Comparison of ENCODE assay signal across 19 cellular contexts in genomic region chr6:22057962-22058361, GRCh38.
A peak's percentile ranks its signal among the peaks of the same experiment; 100 is the strongest.
DNase-seq lines count a peak whose midpoint lies in the region; ATAC-seq and TF ChIP-seq lines count a peak whose summit lies in the region.
"Had no signal": no experiment of that assay in that cellular context is flagged by ENCODE, and none has a peak within 500 bp of the region (broad histone marks: within the 10 kb centered on the region; RNA-seq: fewer than 3 reads in every experiment).

No MANE protein-coding gene starts in this region.

- H3K4me3 ChIP-seq in SK-N-SH (ENCODE audit: low read depth in 2 of 2, low read length in 1 of 2) (no peak overlapping the region), epithelial cell of esophagus (ENCODE audit: low read length) (no peak overlapping the region), smooth muscle cell (no peak overlapping the region), heart right ventricle (no peak overlapping the region)
- H3K4me3 ChIP-seq: PC-9, SJSA1 had no signal

- DNase-seq in SK-N-SH (no peak), epithelial cell of esophagus (ENCODE audit: low read depth) (peak; percentile 9), smooth muscle cell (lab: John Stamatoyannopoulos, UW; ENCODE audit: unreplicated experiment) (no peak), NCI-H187 (lab: John Stamatoyannopoulos, UW) (no peak), heart right ventricle (no peak)
- no peak for DNase-seq in activated effector memory CD4-positive, alpha-beta T cell treated with Interleukin-2 at 50 U/mL for 16 hours
- DNase-seq: CD8-positive, alpha-beta T cell; HCEC 1CT; KG1; NCI-H1417; NCI-H187 treated with DMSO at 0.1 percent for 48 hours; NCI-H226; NCI-H524 treated with DMSO at 0.1 percent for 48 hours; PC-9; SW 1271 had no signal

- H3K27ac ChIP-seq in SK-N-SH (ENCODE audit: low read depth in 2 of 2, low read length in 1 of 2) = no peak overlapping the region
- H3K27ac ChIP-seq in smooth muscle cell (ENCODE audit: low read depth) = peak overlapping the region; percentile 33
- H3K27ac ChIP-seq in heart right ventricle = no peak overlapping the region
- H3K27ac ChIP-seq: 22Rv1, PC-9 had no signal

- no peak overlapping the region for H2AFZ ChIP-seq in SK-N-SH (ENCODE audit: low read depth)
- H2AFZ ChIP-seq in smooth muscle cell (ENCODE audit: low read depth) = no peak overlapping the region
- H2AFZ ChIP-seq: PC-9 had no signal

- no peak for TF ChIP-seq EP300 in SK-N-SH (IDR thresholded peaks at IDR 0.05; ENCODE audit: borderline replicate concordance in 1 of 2, low read depth in 1 of 2, low read length in 1 of 2)
- TF ChIP-seq EP300 in Ishikawa (IDR thresholded peaks at IDR 0.05; ENCODE audit: borderline replicate concordance) = no peak

- peaks cover 0 to 4% of the 10 kb centered on the region in 2 experiments for H3K36me3 ChIP-seq in SK-N-SH (replicated peaks in 1 of 2; ENCODE audit: control insufficient read depth in 1 of 2, insufficient read depth in 2 of 2, low read length in 1 of 2)
- no peaks in the 10 kb centered on the region for H3K36me3 ChIP-seq in smooth muscle cell (ENCODE audit: low read depth)
- H3K36me3 ChIP-seq in heart right ventricle = no peaks in the 10 kb centered on the region
- H3K36me3 ChIP-seq: SJSA1 had no signal

- H3K9me3 ChIP-seq in SK-N-SH = no peaks in the 10 kb centered on the region
- H3K9me3 ChIP-seq in smooth muscle cell (replicated peaks; ENCODE audit: low read depth) = no peaks in the 10 kb centered on the region
- no peaks in the 10 kb centered on the region for H3K9me3 ChIP-seq in heart right ventricle
- H3K9me3 ChIP-seq: SJSA1 had no signal

- no peaks in the 10 kb centered on the region for H3K9me2 ChIP-seq in SK-N-SH

- H3K4me1 ChIP-seq in SK-N-SH (ENCODE audit: control insufficient read depth in 1 of 2, insufficient read depth in 2 of 2, low read depth in 1 of 2, low read length in 1 of 2) (no peaks in the 10 kb centered on the region), smooth muscle cell (ENCODE audit: low read depth) (no peaks in the 10 kb centered on the region), heart right ventricle (peaks cover 0 to 17% (median 5%) of the 10 kb centered on the region in 9 donors)

- H3F3A ChIP-seq in SK-N-SH (replicated peaks; ENCODE audit: insufficient read depth) (no peaks in the 10 kb centered on the region), smooth muscle cell (ENCODE audit: low read depth) (no peaks in the 10 kb centered on the region)

- H3K79me2 ChIP-seq in SK-N-SH (ENCODE audit: insufficient read depth) (no peaks in the 10 kb centered on the region), smooth muscle cell (ENCODE audit: low read depth) (no peaks in the 10 kb centered on the region)

- no peak for TF ChIP-seq CTCF in SK-N-SH (IDR thresholded peaks at IDR 0.05)
- no peak for TF ChIP-seq CTCF in epithelial cell of esophagus (IDR thresholded peaks at IDR 0.05; ENCODE audit: insufficient read depth, low read depth, low read length, missing control alignments)
- no peak for TF ChIP-seq CTCF in smooth muscle cell (IDR thresholded peaks at IDR 0.05; ENCODE audit: borderline replicate concordance, insufficient read depth, poor library complexity, severe bottlenecking)
- TF ChIP-seq CTCF in heart right ventricle (IDR thresholded peaks at IDR 0.05) = no peak

- POLR2A ChIA-PET in SK-N-SH (lab: Yijun Ruan, JAX) = no interaction called here

- CTCF ChIA-PET in SK-N-SH (lab: Yijun Ruan, JAX) = no interaction called here

- no peaks in the 10 kb centered on the region for H3K27me3 ChIP-seq in SK-N-SH (ENCODE audit: insufficient read depth)
- no peaks in the 10 kb centered on the region for H3K27me3 ChIP-seq in smooth muscle cell (ENCODE audit: low read depth)
- no peaks in the 10 kb centered on the region for H3K27me3 ChIP-seq in heart right ventricle
- H3K27me3 ChIP-seq: SJSA1 had no signal

- ATAC-seq in SK-N-SH treated with all-trans-retinoic acid at 6 μM for 48 hours (no peak), heart right ventricle (no peak)
- ATAC-seq: CD8-positive, alpha-beta T cell had no signal

- intact Hi-C loops in heart right ventricle (cut with DNase I) = no loop called here

- no peaks in the 10 kb centered on the region for H4K20me1 ChIP-seq in SK-N-SH (ENCODE audit: insufficient read depth)
- no peaks in the 10 kb centered on the region for H4K20me1 ChIP-seq in smooth muscle cell (ENCODE audit: low read depth)

- no peak for TF ChIP-seq RAD21 in SK-N-SH (IDR thresholded peaks at IDR 0.05; ENCODE audit: low read length)
- TF ChIP-seq RAD21 in Ishikawa (IDR thresholded peaks at IDR 0.05; ENCODE audit: low read depth) = no peak

- H3K9ac ChIP-seq in SK-N-SH (no peak overlapping the region), smooth muscle cell (ENCODE audit: low read depth) (no peak overlapping the region)

- WGBS in SK-N-SH (ENCODE audit: low lambda C conversion rate) = 98% methylated on average over 2 of the region's 2 CpGs
- 95% methylated on average over 2 of the region's 2 CpGs for WGBS in smooth muscle cell (ENCODE audit: low lambda C conversion rate)
- 88 to 92% methylated on average over 2 of the region's 2 CpGs for WGBS in heart right ventricle, 2 donors

- H3K4me2 ChIP-seq in SK-N-SH (no peak overlapping the region), smooth muscle cell (no peak overlapping the region)
- H3K4me2 ChIP-seq: PC-9 had no signal

TF ChIP-seq in SK-N-SH, 30 proteins besides CTCF, POLR2A, EP300 and RAD21 (continues in another document):
- TF ChIP-seq PBX3 (IDR thresholded peaks at IDR 0.05) (no peak), TAF1 (IDR thresholded peaks at IDR 0.05; ENCODE audit: borderline replicate concordance, low read depth, low read length) (no peak), USF2 (IDR thresholded peaks at IDR 0.05; ENCODE audit: borderline replicate concordance, low read depth, low read length) (no peak)

TF ChIP-seq in SK-N-SH treated with all-trans-retinoic acid at 6 μM for 48 hours, 23 proteins besides CTCF, POLR2A, EP300 and RAD21 (continues in another document):
- no peak for TF ChIP-seq RARB (CRISPR knock-in tag; IDR thresholded peaks at IDR 0.05)
- TF ChIP-seq BACH2 (CRISPR knock-in tag; IDR thresholded peaks at IDR 0.05; ENCODE audit: borderline replicate concordance) = no peak
- no peak for TF ChIP-seq POU6F1 (CRISPR knock-in tag; IDR thresholded peaks at IDR 0.05; ENCODE audit: borderline replicate concordance, low read depth)
- no peak for TF ChIP-seq OSR1 (CRISPR knock-in tag; IDR thresholded peaks at IDR 0.05)

TF ChIP-seq in Ishikawa, 13 proteins besides CTCF, POLR2A, EP300 and RAD21:
- TF ChIP-seq REST (IDR thresholded peaks at IDR 0.05; ENCODE audit: low read depth) (peak; percentile 53; the same call in 1 of the 2 replicates), FOXM1 (IDR thresholded peaks at IDR 0.05; ENCODE audit: borderline replicate concordance, low read depth) (no peak), TEAD4 (IDR thresholded peaks at IDR 0.05) (no peak)
